15 cellular contexts compared by ENCODE assay signal in genomic region chr12:4221157-4221556, GRCh38.
"Had no signal": no experiment of that assay in that cellular context is flagged by ENCODE, and none has a peak within 500 bp of the region (broad histone marks: within the 10 kb centered on the region; RNA-seq: fewer than 3 reads in every experiment).

No MANE protein-coding gene starts in this region.

- DNase-seq: activated CD4-positive, CD25-positive, alpha-beta regulatory T cell; aorta; colonic mucosa; effector memory CD8-positive, alpha-beta T cell; hippocampal formation; naive B cell; posterior cingulate gyrus; SHP77 treated with DMSO at 0.1 percent for 48 hours; stimulated activated naive CD4-positive, alpha-beta T cell had no signal

- H3K4me3 Mint-ChIP-seq: effector memory CD8-positive, alpha-beta T cell; naive B cell; T-helper 1 cell treated with Interleukin-12 subunit alpha and Interleukin-12 subunit beta and Interleukin-4 antibody, amounts not matched to agents 30 μg/mL and 1 μg/mL, for 36 hours; type B pancreatic cell had no signal

- H3K4me1 ChIP-seq: colonic mucosa, right atrium auricular region had no signal

- H3K36me3 ChIP-seq: colonic mucosa, right atrium auricular region had no signal

- H3K27me3 Mint-ChIP-seq: naive B cell had no signal

- FAIRE-seq: TTC549 had no signal

- H3K9me3 ChIP-seq: colonic mucosa had no signal

- H3K27ac Mint-ChIP-seq: activated naive CD4-positive, alpha-beta T cell treated with anti-CD3 and anti-CD28 coated beads, Interleukin-2, amount 50 U/mL, for 72 hours; type B pancreatic cell had no signal

- H3K36me3 Mint-ChIP-seq: naive B cell had no signal

- H3K27me3 ChIP-seq: colonic mucosa, right atrium auricular region had no signal

- H3K4me3 ChIP-seq: colonic mucosa, right atrium auricular region, smooth muscle cell had no signal

- H3K4me2 ChIP-seq: smooth muscle cell had no signal

- H3K27ac ChIP-seq: colonic mucosa, right atrium auricular region had no signal

- H3K9me3 Mint-ChIP-seq: effector memory CD8-positive, alpha-beta T cell; naive B cell; T-helper 1 cell treated with Interleukin-12 subunit alpha and Interleukin-12 subunit beta and Interleukin-4 antibody, amounts not matched to agents 30 μg/mL and 1 μg/mL, for 36 hours had no signal
